Comparison of ENCODE assay signal across 20 cellular contexts in the genomic region with DNA sequence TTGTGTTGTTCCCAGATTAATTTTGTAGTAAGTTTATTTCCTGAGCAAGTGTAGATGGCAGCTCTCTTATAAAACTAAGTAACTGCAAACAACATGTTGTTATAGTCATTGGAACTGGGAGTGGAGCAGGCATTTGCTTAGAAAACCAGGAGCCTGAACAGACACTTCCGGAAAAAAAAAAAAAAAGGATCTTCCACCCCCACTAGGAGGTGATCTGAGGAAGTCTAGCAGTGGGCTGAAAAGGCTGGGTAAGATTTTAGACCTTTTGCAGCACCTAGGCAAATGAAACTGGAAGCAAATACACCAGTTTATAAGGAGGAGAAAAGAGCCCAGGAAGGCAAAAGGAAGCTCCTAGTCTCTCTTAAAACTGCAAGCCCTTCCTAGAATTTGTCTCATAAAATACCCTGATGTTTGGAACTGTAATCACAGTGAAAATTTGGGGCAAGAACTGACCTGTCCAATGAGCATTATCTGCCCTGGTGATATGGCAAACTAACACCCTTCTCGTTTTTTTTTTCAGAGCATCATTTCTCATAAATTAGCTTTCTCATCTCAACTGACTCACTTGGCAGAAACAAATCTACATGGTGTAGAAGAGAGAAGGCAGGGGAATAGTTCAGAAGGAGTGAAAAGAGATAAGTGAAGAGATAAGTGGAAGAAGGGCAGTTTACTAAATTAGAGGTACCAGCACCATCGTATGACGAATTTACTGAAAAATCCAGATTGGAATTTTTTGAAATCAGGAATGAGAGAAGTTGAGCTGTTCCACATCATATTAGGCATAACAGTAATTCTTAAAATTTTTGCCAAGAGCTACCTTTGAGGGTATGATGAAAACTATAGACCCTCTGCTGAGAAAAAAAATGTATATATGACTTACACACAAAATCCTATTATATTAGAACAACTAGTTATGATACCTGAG. TPM values are rescaled to one million over a fixed set of nuclear protein-coding genes. Genes with fewer than 3 reads are reported as not detected.
DNase-seq lines count a peak whose midpoint lies in the region; ATAC-seq and TF ChIP-seq lines count a peak whose summit lies in the region.
"Had no signal": no experiment of that assay in that cellular context is flagged by ENCODE, and none has a peak within 500 bp of the region (broad histone marks: within the 10 kb centered on the region; RNA-seq: fewer than 3 reads in every experiment).

No MANE protein-coding gene starts in this region.

- H3K4me2 ChIP-seq in trophoblast cell (ENCODE audit: low read length), result no peak overlapping the region

- no peak overlapping the region for H3K23ac ChIP-seq in trophoblast cell (ENCODE audit: low read length)

- H3K27me3 Mint-ChIP-seq in activated CD4-positive, alpha-beta T cell treated with anti-CD3 and anti-CD28 coated beads for 36 hours, result no peaks in the 10 kb centered on the region
- H3K27me3 Mint-ChIP-seq: IgD-negative memory B cell; stimulated activated memory B cell treated with anti-CD40 and anti-IgM and Interleukin-4, amounts not matched to agents 10 μg/mL and 1 μg/mL and 100 μg/mL, for 72 hours had no signal

- no peaks in the 10 kb centered on the region for H3K9me3 Mint-ChIP-seq in activated CD4-positive, alpha-beta T cell treated with anti-CD3 and anti-CD28 coated beads for 36 hours (ENCODE audit: low read depth)
- H3K9me3 Mint-ChIP-seq: CD8-positive, alpha-beta T cell; IgD-negative memory B cell; stimulated activated memory B cell treated with anti-CD40 and anti-IgM and Interleukin-4, amounts not matched to agents 10 μg/mL and 1 μg/mL and 100 μg/mL, for 72 hours had no signal

- H3K27ac ChIP-seq in trophoblast cell (ENCODE audit: low read depth, low read length), result no peak overlapping the region
- H3K27ac ChIP-seq: coronary artery, tibial artery, VCaP had no signal

- H2BK12ac ChIP-seq in trophoblast cell (ENCODE audit: low read length), result no peak overlapping the region

- peaks cover 2% of the 10 kb centered on the region for H3K79me2 ChIP-seq in trophoblast cell (ENCODE audit: control insufficient read depth, insufficient read depth, low read length, poor library complexity)

- H3K14ac ChIP-seq in trophoblast cell (ENCODE audit: low read length), result no peak overlapping the region

- no CpG with 5 or more reads among the region's 4 CpGs for WGBS in trophoblast cell (ENCODE audit: extremely low coverage, insufficient coverage, insufficient read length)

- no peak overlapping the region for H3K9ac ChIP-seq in trophoblast cell (ENCODE audit: low read length)

- H3K4me1 Mint-ChIP-seq in activated CD4-positive, alpha-beta T cell treated with anti-CD3 and anti-CD28 coated beads for 36 hours, result peaks cover 9% of the 10 kb centered on the region

- H3K9me3 ChIP-seq in trophoblast cell (ENCODE audit: insufficient read depth, low read depth, low read length), result no peaks in the 10 kb centered on the region
- H3K9me3 ChIP-seq: HAP-1, tibial artery had no signal

- CTCF ChIA-PET in activated CD4-positive, alpha-beta T cell treated with anti-CD3 and anti-CD28 coated beads for 36 hours (lab: Charles Lee), result interaction anchor here (1.1 kb wide), 1 partner anchor 36 kb away, joined by 3 read pairs; no protein-coding TSS in a partner anchor

- intact Hi-C loops in activated CD4-positive, alpha-beta T cell treated with anti-CD3 and anti-CD28 coated beads for 36 hours (cut with DNase I, micrococcal nuclease), result no loop called here

- H4K8ac ChIP-seq in trophoblast cell (ENCODE audit: low read depth, low read length), result no peak overlapping the region

- no peaks in the 10 kb centered on the region for H3K36me3 ChIP-seq in trophoblast cell (ENCODE audit: control insufficient read depth in 1 of 2, insufficient read depth in 2 of 2, low read length in 2 of 2)
- H3K36me3 ChIP-seq: HAP-1, tibial artery had no signal

- H3K27me3 ChIP-seq in trophoblast cell (ENCODE audit: insufficient read depth, low read length), result no peaks in the 10 kb centered on the region
- H3K27me3 ChIP-seq: tibial artery had no signal

- no peak overlapping the region for H2AK5ac ChIP-seq in trophoblast cell (ENCODE audit: low read length)

- no peak overlapping the region for H2AFZ ChIP-seq in trophoblast cell (ENCODE audit: insufficient read depth, low read length, poor library complexity)

- DNase-seq in activated CD4-positive, alpha-beta T cell treated with anti-CD3 and anti-CD28 coated beads for 36 hours, result no peak
- no peak for DNase-seq in activated CD4-positive, alpha-beta T cell treated with anti-CD3 and anti-CD28 coated beads, Interleukin-2, amount 50 U/mL, for 4 hours
- DNase-seq in NCI-H2227 treated with DMSO at 0.1 percent for 48 hours (lab: John Stamatoyannopoulos, UW) (peak; percentile 43), cardiac fibroblast (ENCODE audit: low read depth in 2 of 2) (no peak), trophoblast cell (peak; percentile 45 to 96), foreskin fibroblast (no peak), NCI-H146 (lab: John Stamatoyannopoulos, UW) (no peak)
- DNase-seq: activated effector memory CD4-positive, alpha-beta T cell treated with anti-CD3 and anti-CD28 coated beads, Interleukin-2, amount 50 U/mL, for 16 hours; CD8-positive, alpha-beta T cell; erythroblast; glutamatergic neuron; islet precursor cell; SW 1271; tibial artery had no signal

- POLR2A ChIA-PET in activated CD4-positive, alpha-beta T cell treated with anti-CD3 and anti-CD28 coated beads for 36 hours (lab: Charles Lee), result no interaction called here

- H4K12ac ChIP-seq in trophoblast cell (ENCODE audit: low read depth, low read length), result no peak overlapping the region

- TF ChIP-seq CTCF in cardiac fibroblast (IDR thresholded peaks at IDR 0.05; ENCODE audit: low read depth, low read length), result peak; percentile 5
- no peak for TF ChIP-seq CTCF in foreskin fibroblast (IDR thresholded peaks at IDR 0.05; ENCODE audit: low read depth, low read length)

- H3K4ac ChIP-seq in trophoblast cell (ENCODE audit: low read depth, low read length), result no peak overlapping the region

- no peak for TF ChIP-seq POLR2A in GM18505 (IDR thresholded peaks at IDR 0.05; ENCODE audit: borderline replicate concordance, extremely low read depth, insufficient read depth, insufficient read length)

- H3K27ac Mint-ChIP-seq in activated CD4-positive, alpha-beta T cell treated with anti-CD3 and anti-CD28 coated beads for 36 hours, result peak overlapping the region; percentile 9
- H3K27ac Mint-ChIP-seq: CD8-positive, alpha-beta T cell; IgD-negative memory B cell; stimulated activated memory B cell treated with anti-CD40 and anti-IgM and Interleukin-4, amounts not matched to agents 10 μg/mL and 1 μg/mL and 100 μg/mL, for 72 hours had no signal

- no peaks in the 10 kb centered on the region for H3K36me3 Mint-ChIP-seq in activated CD4-positive, alpha-beta T cell treated with anti-CD3 and anti-CD28 coated beads for 36 hours (ENCODE audit: low read depth)
- H3K36me3 Mint-ChIP-seq: IgD-negative memory B cell; stimulated activated memory B cell treated with anti-CD40 and anti-IgM and Interleukin-4, amounts not matched to agents 10 μg/mL and 1 μg/mL and 100 μg/mL, for 72 hours had no signal

- no peak for ATAC-seq in activated CD4-positive, alpha-beta T cell treated with anti-CD3 and anti-CD28 coated beads for 36 hours
- ATAC-seq in GM18505 (IDR thresholded peaks at IDR 0.05; ENCODE audit: unreplicated experiment), result no peak
- ATAC-seq: CD8-positive, alpha-beta T cell; stimulated activated memory B cell treated with anti-CD40 and anti-IgM and Interleukin-4, amounts not matched to agents 10 μg/mL and 1 μg/mL and 100 μg/mL, for 72 hours had no signal

- H4K91ac ChIP-seq in trophoblast cell (ENCODE audit: low read depth, low read length), result no peak overlapping the region

- peaks cover 4% of the 10 kb centered on the region for H3K79me1 ChIP-seq in trophoblast cell (ENCODE audit: low read length)

- no peak overlapping the region for H2BK5ac ChIP-seq in trophoblast cell (ENCODE audit: low read depth, low read length, poor library complexity)

- H2BK120ac ChIP-seq in trophoblast cell (ENCODE audit: insufficient read depth, low read length, poor library complexity), result no peak overlapping the region

- H3K4me3 Mint-ChIP-seq in activated CD4-positive, alpha-beta T cell treated with anti-CD3 and anti-CD28 coated beads for 36 hours, result no peak overlapping the region
- H3K4me3 Mint-ChIP-seq: CD8-positive, alpha-beta T cell; stimulated activated memory B cell treated with anti-CD40 and anti-IgM and Interleukin-4, amounts not matched to agents 10 μg/mL and 1 μg/mL and 100 μg/mL, for 72 hours had no signal

- peaks cover 0 to 4% of the 10 kb centered on the region in 2 experiments for H3K4me1 ChIP-seq in trophoblast cell (ENCODE audit: control insufficient read depth in 1 of 2, insufficient read depth in 2 of 2, low read length in 2 of 2)

- H3K4me3 ChIP-seq in cardiac fibroblast (replicated peaks in 1 of 2; ENCODE audit: low read depth in 2 of 2, low read length in 2 of 2) (no peak overlapping the region), trophoblast cell (ENCODE audit: low read depth, low read length) (no peak overlapping the region), foreskin fibroblast (ENCODE audit: low read depth in 1 of 2, low read length in 2 of 2) (no peak overlapping the region)
- H3K4me3 ChIP-seq: coronary artery, HAP-1, tibial artery had no signal

- no peak overlapping the region for H3K18ac ChIP-seq in trophoblast cell (ENCODE audit: low read length)

RNA-seq across cellular contexts. Expression of a gene that starts 4.2 kb away (rescaled TPM):
- total RNA-seq in activated CD4-positive, alpha-beta T cell treated with anti-CD3 and anti-CD28 coated beads for 36 hours, result 1 to 10 TPM; 4.0 to 5.5 TPM
- 20.8 and 21.4 TPM in 2 replicates for polyA plus RNA-seq in trophoblast cell (2013)

Comparison
In these comparisons a context has a peak if more than half of its experiments do, and no peak if none do; other contexts are left out.
1. DNase-seq: peak in NCI-H2227 treated with DMSO at 0.1 percent for 48 hours (single experiment) and trophoblast cell (2 of 2); none in activated CD4-positive, alpha-beta T cell treated with anti-CD3 and anti-CD28 coated beads for 36 hours (single experiment), activated CD4-positive, alpha-beta T cell treated with anti-CD3 and anti-CD28 coated beads, Interleukin-2, amount 50 U/mL, for 4 hours (0 of 2), cardiac fibroblast (0 of 2), foreskin fibroblast (0 of 2) and NCI-H146 (single experiment).